ENCODE assay signal across 9 cellular contexts in the genomic region with DNA sequence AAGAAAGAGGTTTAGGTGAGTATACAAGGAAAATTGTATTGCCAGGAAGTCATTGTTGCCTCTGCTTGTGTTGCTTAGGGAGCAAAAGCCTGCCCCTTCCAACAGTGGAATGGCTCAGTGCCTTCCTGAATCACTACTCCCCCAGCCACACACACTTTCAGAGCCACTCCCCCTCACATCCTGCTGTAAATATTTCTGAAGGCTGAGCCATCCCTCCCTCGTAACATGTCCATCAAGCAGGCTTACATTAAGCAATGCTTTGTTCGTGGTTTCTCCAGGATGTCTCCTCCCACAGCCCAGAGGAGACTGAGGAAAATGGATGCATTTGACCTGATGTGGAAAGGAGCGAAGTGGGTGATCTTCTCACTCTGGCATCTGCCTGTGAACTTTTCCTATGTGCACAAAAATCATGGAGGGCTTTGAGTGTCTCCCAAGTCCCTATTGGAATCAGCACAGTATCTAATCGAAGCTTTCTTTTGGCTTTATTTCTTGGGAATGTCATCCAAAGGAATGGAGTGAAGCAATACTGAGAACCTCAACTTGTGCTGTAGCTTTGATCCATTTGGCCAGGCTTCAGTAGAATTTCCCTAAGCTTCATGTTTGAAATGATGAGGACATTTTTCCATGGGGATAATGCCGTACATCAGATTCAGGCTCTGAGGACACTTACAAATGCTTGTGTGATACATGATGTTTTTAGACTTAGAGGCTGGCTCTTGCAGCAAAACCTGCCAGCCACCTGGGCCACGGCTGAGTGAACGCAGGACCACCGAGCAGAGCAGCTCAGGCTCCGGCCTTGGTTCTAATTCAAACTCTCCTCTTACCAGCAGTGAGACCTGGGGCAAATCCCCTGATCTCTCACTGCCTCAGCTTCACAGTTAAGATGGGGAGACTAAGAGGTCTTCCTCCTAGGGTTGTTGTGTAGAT.
DNase-seq lines count a peak whose midpoint lies in the region; ATAC-seq and TF ChIP-seq lines count a peak whose summit lies in the region.
"Had no signal": no experiment of that assay in that cellular context is flagged by ENCODE, and none has a peak within 500 bp of the region (broad histone marks: within the 10 kb centered on the region; RNA-seq: fewer than 3 reads in every experiment).

No MANE protein-coding gene starts in this region.

- no peaks in the 10 kb centered on the region for H3K36me3 ChIP-seq in HCT116 (ENCODE audit: control insufficient read depth in 1 of 2, insufficient read depth in 2 of 2, low read length in 2 of 2)
- no peaks in the 10 kb centered on the region for H3K36me3 ChIP-seq in smooth muscle cell (ENCODE audit: low read depth)
- H3K36me3 ChIP-seq: tibial nerve had no signal

- no peak overlapping the region for H3K4me2 ChIP-seq in HCT116 (ENCODE audit: low read length)
- H3K4me2 ChIP-seq in smooth muscle cell = peak overlapping the region; percentile 70

- H2AFZ ChIP-seq in HCT116 (ENCODE audit: low read depth, low read length, poor library complexity, severe bottlenecking) (no peak overlapping the region), smooth muscle cell (ENCODE audit: low read depth) (peak overlapping the region; percentile 44)

- no peak overlapping the region for H3K27ac ChIP-seq in HCT116 (ENCODE audit: low read depth, low read length)
- peak overlapping the region; percentile 92 for H3K27ac ChIP-seq in smooth muscle cell (ENCODE audit: low read depth)

- peaks cover 12 to 27% (median 22%) of the 10 kb centered on the region in 5 donors for H3K27me3 Mint-ChIP-seq in naive thymus-derived CD8-positive, alpha-beta T cell

- WGBS in smooth muscle cell (ENCODE audit: low lambda C conversion rate) = 52% methylated on average over 9 of the region's 9 CpGs

- no peak overlapping the region for H3K9ac ChIP-seq in HCT116 (ENCODE audit: low read length)
- H3K9ac ChIP-seq in smooth muscle cell (ENCODE audit: low read depth) = peak overlapping the region; percentile 65

- H3K27ac Mint-ChIP-seq in naive thymus-derived CD8-positive, alpha-beta T cell = no peak overlapping the region

- CTCF ChIA-PET in HCT116 (lab: Charles Lee) = no interaction called here

- no peaks in the 10 kb centered on the region for H3K9me2 ChIP-seq in HCT116 (ENCODE audit: insufficient read depth)

- no peak for DNase-seq in HCT116 (ENCODE audit: low read depth, low spot score)
- DNase-seq in glomerular endothelial cell (ENCODE audit: extremely low read depth, low read depth, low spot score) = peak; percentile 60
- DNase-seq in smooth muscle cell (lab: John Stamatoyannopoulos, UW; ENCODE audit: unreplicated experiment) = no peak
- no peak for DNase-seq in activated naive CD4-positive, alpha-beta T cell (lab: John Stamatoyannopoulos, UW)
- no peak for DNase-seq in naive thymus-derived CD8-positive, alpha-beta T cell
- DNase-seq in NK-92 (lab: John Stamatoyannopoulos, UW; ENCODE audit: unreplicated experiment) = no peak

- no peaks in the 10 kb centered on the region for H3K36me3 Mint-ChIP-seq in naive thymus-derived CD8-positive, alpha-beta T cell

- no peaks in the 10 kb centered on the region for H3F3A ChIP-seq in smooth muscle cell (ENCODE audit: low read depth)

- RAD21 ChIA-PET in HCT116 (lab: Charles Lee; ENCODE audit: low non-redundant PET in 1 of 2, low total read pairs in 2 of 2, uncharacterized antibody in 2 of 2, unreplicated experiment in 2 of 2) = no interaction called here

- ATAC-seq in HCT116 = peak; percentile 44; the same call in 1 of the 2 replicates
- peak; percentile 95 for ATAC-seq in SK-N-SH treated with all-trans-retinoic acid at 6 μM for 48 hours
- no peak for ATAC-seq in naive thymus-derived CD8-positive, alpha-beta T cell
- no peak for ATAC-seq in GM21390 (IDR thresholded peaks at IDR 0.05; ENCODE audit: unreplicated experiment)

- H3K79me2 ChIP-seq in HCT116 (ENCODE audit: insufficient read depth, low read length) (no peaks in the 10 kb centered on the region), smooth muscle cell (ENCODE audit: low read depth) (no peaks in the 10 kb centered on the region)

- H4K20me1 ChIP-seq in HCT116 (ENCODE audit: insufficient read depth) = no peaks in the 10 kb centered on the region
- H4K20me1 ChIP-seq in smooth muscle cell (ENCODE audit: low read depth) = no peaks in the 10 kb centered on the region

- no peak for TF ChIP-seq RAD21 in HCT116 (IDR thresholded peaks at IDR 0.05; ENCODE audit: low read depth)

- H3K4me1 ChIP-seq in HCT116 (ENCODE audit: control insufficient read depth in 1 of 2, insufficient read depth in 2 of 2, low read length in 2 of 2) = peaks cover 0 to 4% of the 10 kb centered on the region in 2 experiments; a peak in 2 of 4 replicates
- peaks cover 3% of the 10 kb centered on the region for H3K4me1 ChIP-seq in smooth muscle cell (ENCODE audit: low read depth)

- no peaks in the 10 kb centered on the region for H3K9me3 Mint-ChIP-seq in naive thymus-derived CD8-positive, alpha-beta T cell

- H3K9me3 ChIP-seq in HCT116 (ENCODE audit: control insufficient read depth in 1 of 2, insufficient read depth in 1 of 2, low read depth in 1 of 2, low read length in 2 of 2) (no peaks in the 10 kb centered on the region), smooth muscle cell (replicated peaks; ENCODE audit: low read depth) (no peaks in the 10 kb centered on the region)
- H3K9me3 ChIP-seq: tibial nerve had no signal

- POLR2A ChIA-PET in HCT116 (lab: Charles Lee) = no interaction called here
- POLR2A ChIA-PET in naive thymus-derived CD8-positive, alpha-beta T cell (lab: Charles Lee) = no interaction called here

- H3K4me3 Mint-ChIP-seq in naive thymus-derived CD8-positive, alpha-beta T cell = no peak overlapping the region

- no peak for TF ChIP-seq POLR2A in HCT116 (IDR thresholded peaks at IDR 0.05; ENCODE audit: borderline replicate concordance, extremely low read depth, insufficient read depth, insufficient read length)

- BruUV-seq in HCT116 (replicated peaks; lab: Mats Ljungman, UMichigan) = no TSS peak

- H3K4me3 ChIP-seq in HCT116 (replicated peaks in 1 of 2; ENCODE audit: low read depth in 1 of 2, low read length in 2 of 2) (no peak overlapping the region), smooth muscle cell (no peak overlapping the region)
- H3K4me3 ChIP-seq: tibial nerve had no signal

- no peaks in the 10 kb centered on the region for H3K27me3 ChIP-seq in HCT116 (ENCODE audit: insufficient read depth, low read length)
- H3K27me3 ChIP-seq in smooth muscle cell (ENCODE audit: low read depth) = no peaks in the 10 kb centered on the region
- H3K27me3 ChIP-seq: tibial nerve had no signal

- TF ChIP-seq CTCF in HCT116 (IDR thresholded peaks at IDR 0.05 in 2 of 3, conservative IDR thresholded peaks at IDR 0.05 in 1 of 3; ENCODE audit: borderline replicate concordance in 1 of 3, insufficient read depth in 1 of 3, low read depth in 2 of 3, low read length in 2 of 3) (no peak), smooth muscle cell (IDR thresholded peaks at IDR 0.05; ENCODE audit: borderline replicate concordance, insufficient read depth, poor library complexity, severe bottlenecking) (no peak)

- intact Hi-C loops in HCT116 (cut with micrococcal nuclease) = no loop called here

- no peaks in the 10 kb centered on the region for H3K4me1 Mint-ChIP-seq in naive thymus-derived CD8-positive, alpha-beta T cell

TF ChIP-seq in HCT116, 20 proteins besides CTCF, POLR2A, EP300 and RAD21 (continues in another document):
- TF ChIP-seq, protein P1, sequence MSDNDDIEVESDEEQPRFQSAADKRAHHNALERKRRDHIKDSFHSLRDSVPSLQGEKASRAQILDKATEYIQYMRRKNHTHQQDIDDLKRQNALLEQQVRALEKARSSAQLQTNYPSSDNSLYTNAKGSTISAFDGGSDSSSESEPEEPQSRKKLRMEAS (IDR thresholded peaks at IDR 0.05) = no peak
- TF ChIP-seq YY1 (IDR thresholded peaks at IDR 0.05; ENCODE audit: extremely low read depth, insufficient replicate concordance, low read depth, low read length) (no peak), FOSL1 (IDR thresholded peaks at IDR 0.05; ENCODE audit: low read depth) (no peak), CBX3 (IDR thresholded peaks at IDR 0.05; ENCODE audit: low read depth) (no peak), SRF (IDR thresholded peaks at IDR 0.05; ENCODE audit: low read depth) (no peak), EZH2 (IDR thresholded peaks at IDR 0.05) (no peak), SIN3A (IDR thresholded peaks at IDR 0.05; ENCODE audit: low read depth) (no peak), CEBPB (IDR thresholded peaks at IDR 0.05; ENCODE audit: low read depth) (no peak), ELF1 (IDR thresholded peaks at IDR 0.05; ENCODE audit: borderline replicate concordance, low read depth) (no peak), ZNF274 (IDR thresholded peaks at IDR 0.05; ENCODE audit: low read depth, low read length) (no peak)
- TF ChIP-seq, protein P2, sequence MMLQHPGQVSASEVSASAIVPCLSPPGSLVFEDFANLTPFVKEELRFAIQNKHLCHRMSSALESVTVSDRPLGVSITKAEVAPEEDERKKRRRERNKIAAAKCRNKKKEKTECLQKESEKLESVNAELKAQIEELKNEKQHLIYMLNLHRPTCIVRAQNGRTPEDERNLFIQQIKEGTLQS (IDR thresholded peaks at IDR 0.05) = no peak

TF ChIP-seq in SK-N-SH treated with all-trans-retinoic acid at 6 μM for 48 hours, 23 proteins besides CTCF, POLR2A, EP300 and RAD21:
- TF ChIP-seq PPARA (CRISPR knock-in tag; IDR thresholded peaks at IDR 0.05; ENCODE audit: borderline replicate concordance) = no peak

Comparison
In these comparisons a context has a peak if more than half of its experiments do, and no peak if none do; other contexts are left out.
1. ATAC-seq: peak in HCT116 (single experiment) and SK-N-SH treated with all-trans-retinoic acid at 6 μM for 48 hours (single experiment); none in naive thymus-derived CD8-positive, alpha-beta T cell (0 of 2) and GM21390 (single experiment).